In the genomic region with DNA sequence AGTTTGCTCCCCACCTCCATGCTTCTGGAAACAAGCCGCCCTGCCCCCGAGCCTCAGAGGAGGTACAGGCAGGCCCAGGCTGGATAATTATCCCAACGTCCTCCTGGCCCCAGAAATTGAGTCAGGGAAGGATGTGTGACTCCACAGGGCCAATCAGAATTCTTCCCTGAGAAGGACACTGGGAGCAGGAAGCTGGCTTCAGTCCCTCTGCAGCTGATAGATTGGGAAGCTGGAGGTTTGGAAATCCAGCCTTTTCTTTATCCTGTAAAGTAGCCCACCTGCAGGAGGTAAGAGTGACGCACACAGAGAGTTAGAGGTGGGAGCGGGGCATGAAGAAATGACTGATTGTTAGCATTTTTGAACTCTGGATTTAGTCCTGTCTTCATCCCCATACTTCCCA, we compare ENCODE assay signal across 2 cellular contexts.
TF ChIP-seq lines count a peak whose summit lies in the region.

No MANE protein-coding gene starts in this region.

TF ChIP-seq in GM23338, 12 proteins besides CTCF, POLR2A, EP300 and RAD21:
- TF ChIP-seq ZNF114 (CRISPR knock-in tag; IDR thresholded peaks at IDR 0.05) (0 out of 2 replicates have a peak, but pooled peaks have one; percentile 4), EZH2phosphoT487 (IDR thresholded peaks at IDR 0.05; ENCODE audit: unreplicated experiment) (no peak), ZNF331 (CRISPR knock-in tag; IDR thresholded peaks at IDR 0.05; ENCODE audit: low read depth) (no peak), EZH2 (IDR thresholded peaks at IDR 0.05; ENCODE audit: low read depth, unreplicated experiment) (no peak), ETS1 (IDR thresholded peaks at IDR 0.05) (no peak)

TF ChIP-seq in H1, 55 proteins besides CTCF, POLR2A, EP300 and RAD21:
- TF ChIP-seq NANOG (IDR thresholded peaks at IDR 0.05; ENCODE audit: insufficient read depth, low read depth, low read length, poor library complexity, severe bottlenecking) = no peak
- no peak for TF ChIP-seq SP4 (IDR thresholded peaks at IDR 0.05; ENCODE audit: low read length)
- TF ChIP-seq BCL11A (IDR thresholded peaks at IDR 0.05; ENCODE audit: low read depth in 2 of 2, low read length in 2 of 2) = no peak
- no peak for TF ChIP-seq JUND (IDR thresholded peaks at IDR 0.05; ENCODE audit: low read length)
- TF ChIP-seq, protein P1, sequence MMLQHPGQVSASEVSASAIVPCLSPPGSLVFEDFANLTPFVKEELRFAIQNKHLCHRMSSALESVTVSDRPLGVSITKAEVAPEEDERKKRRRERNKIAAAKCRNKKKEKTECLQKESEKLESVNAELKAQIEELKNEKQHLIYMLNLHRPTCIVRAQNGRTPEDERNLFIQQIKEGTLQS (IDR thresholded peaks at IDR 0.05; ENCODE audit: insufficient read depth, low read depth, low read length) = no peak
- TF ChIP-seq, protein P2, sequence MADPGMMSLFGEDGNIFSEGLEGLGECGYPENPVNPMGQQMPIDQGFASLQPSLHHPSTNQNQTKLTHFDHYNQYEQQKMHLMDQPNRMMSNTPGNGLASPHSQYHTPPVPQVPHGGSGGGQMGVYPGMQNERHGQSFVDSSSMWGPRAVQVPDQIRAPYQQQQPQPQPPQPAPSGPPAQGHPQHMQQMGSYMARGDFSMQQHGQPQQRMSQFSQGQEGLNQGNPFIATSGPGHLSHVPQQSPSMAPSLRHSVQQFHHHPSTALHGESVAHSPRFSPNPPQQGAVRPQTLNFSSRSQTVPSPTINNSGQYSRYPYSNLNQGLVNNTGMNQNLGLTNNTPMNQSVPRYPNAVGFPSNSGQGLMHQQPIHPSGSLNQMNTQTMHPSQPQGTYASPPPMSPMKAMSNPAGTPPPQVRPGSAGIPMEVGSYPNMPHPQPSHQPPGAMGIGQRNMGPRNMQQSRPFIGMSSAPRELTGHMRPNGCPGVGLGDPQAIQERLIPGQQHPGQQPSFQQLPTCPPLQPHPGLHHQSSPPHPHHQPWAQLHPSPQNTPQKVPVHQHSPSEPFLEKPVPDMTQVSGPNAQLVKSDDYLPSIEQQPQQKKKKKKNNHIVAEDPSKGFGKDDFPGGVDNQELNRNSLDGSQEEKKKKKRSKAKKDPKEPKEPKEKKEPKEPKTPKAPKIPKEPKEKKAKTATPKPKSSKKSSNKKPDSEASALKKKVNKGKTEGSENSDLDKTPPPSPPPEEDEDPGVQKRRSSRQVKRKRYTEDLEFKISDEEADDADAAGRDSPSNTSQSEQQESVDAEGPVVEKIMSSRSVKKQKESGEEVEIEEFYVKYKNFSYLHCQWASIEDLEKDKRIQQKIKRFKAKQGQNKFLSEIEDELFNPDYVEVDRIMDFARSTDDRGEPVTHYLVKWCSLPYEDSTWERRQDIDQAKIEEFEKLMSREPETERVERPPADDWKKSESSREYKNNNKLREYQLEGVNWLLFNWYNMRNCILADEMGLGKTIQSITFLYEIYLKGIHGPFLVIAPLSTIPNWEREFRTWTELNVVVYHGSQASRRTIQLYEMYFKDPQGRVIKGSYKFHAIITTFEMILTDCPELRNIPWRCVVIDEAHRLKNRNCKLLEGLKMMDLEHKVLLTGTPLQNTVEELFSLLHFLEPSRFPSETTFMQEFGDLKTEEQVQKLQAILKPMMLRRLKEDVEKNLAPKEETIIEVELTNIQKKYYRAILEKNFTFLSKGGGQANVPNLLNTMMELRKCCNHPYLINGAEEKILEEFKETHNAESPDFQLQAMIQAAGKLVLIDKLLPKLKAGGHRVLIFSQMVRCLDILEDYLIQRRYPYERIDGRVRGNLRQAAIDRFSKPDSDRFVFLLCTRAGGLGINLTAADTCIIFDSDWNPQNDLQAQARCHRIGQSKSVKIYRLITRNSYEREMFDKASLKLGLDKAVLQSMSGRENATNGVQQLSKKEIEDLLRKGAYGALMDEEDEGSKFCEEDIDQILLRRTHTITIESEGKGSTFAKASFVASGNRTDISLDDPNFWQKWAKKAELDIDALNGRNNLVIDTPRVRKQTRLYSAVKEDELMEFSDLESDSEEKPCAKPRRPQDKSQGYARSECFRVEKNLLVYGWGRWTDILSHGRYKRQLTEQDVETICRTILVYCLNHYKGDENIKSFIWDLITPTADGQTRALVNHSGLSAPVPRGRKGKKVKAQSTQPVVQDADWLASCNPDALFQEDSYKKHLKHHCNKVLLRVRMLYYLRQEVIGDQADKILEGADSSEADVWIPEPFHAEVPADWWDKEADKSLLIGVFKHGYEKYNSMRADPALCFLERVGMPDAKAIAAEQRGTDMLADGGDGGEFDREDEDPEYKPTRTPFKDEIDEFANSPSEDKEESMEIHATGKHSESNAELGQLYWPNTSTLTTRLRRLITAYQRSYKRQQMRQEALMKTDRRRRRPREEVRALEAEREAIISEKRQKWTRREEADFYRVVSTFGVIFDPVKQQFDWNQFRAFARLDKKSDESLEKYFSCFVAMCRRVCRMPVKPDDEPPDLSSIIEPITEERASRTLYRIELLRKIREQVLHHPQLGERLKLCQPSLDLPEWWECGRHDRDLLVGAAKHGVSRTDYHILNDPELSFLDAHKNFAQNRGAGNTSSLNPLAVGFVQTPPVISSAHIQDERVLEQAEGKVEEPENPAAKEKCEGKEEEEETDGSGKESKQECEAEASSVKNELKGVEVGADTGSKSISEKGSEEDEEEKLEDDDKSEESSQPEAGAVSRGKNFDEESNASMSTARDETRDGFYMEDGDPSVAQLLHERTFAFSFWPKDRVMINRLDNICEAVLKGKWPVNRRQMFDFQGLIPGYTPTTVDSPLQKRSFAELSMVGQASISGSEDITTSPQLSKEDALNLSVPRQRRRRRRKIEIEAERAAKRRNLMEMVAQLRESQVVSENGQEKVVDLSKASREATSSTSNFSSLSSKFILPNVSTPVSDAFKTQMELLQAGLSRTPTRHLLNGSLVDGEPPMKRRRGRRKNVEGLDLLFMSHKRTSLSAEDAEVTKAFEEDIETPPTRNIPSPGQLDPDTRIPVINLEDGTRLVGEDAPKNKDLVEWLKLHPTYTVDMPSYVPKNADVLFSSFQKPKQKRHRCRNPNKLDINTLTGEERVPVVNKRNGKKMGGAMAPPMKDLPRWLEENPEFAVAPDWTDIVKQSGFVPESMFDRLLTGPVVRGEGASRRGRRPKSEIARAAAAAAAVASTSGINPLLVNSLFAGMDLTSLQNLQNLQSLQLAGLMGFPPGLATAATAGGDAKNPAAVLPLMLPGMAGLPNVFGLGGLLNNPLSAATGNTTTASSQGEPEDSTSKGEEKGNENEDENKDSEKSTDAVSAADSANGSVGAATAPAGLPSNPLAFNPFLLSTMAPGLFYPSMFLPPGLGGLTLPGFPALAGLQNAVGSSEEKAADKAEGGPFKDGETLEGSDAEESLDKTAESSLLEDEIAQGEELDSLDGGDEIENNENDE (IDR thresholded peaks at IDR 0.05; ENCODE audit: insufficient replicate concordance, low read length) = no peak
- no peak for TF ChIP-seq CBX8 (IDR thresholded peaks at IDR 0.05; ENCODE audit: borderline replicate concordance, low read depth, low read length)
- TF ChIP-seq, protein P3, sequence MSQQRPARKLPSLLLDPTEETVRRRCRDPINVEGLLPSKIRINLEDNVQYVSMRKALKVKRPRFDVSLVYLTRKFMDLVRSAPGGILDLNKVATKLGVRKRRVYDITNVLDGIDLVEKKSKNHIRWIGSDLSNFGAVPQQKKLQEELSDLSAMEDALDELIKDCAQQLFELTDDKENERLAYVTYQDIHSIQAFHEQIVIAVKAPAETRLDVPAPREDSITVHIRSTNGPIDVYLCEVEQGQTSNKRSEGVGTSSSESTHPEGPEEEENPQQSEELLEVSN (IDR thresholded peaks at IDR 0.05) = no peak
- no peak for TF ChIP-seq KDM1A (IDR thresholded peaks at IDR 0.05; ENCODE audit: borderline replicate concordance, low read length)
- TF ChIP-seq EZH2 (IDR thresholded peaks at IDR 0.05; ENCODE audit: low read depth, low read length, severe bottlenecking) = no peak
- TF ChIP-seq GTF2F1 (IDR thresholded peaks at IDR 0.05; ENCODE audit: borderline replicate concordance, low read depth, low read length) = no peak
